ENCODE assay signal across 12 cellular contexts in genomic region chr3:189267981-189268613, GRCh38.
DNase-seq lines count a peak whose midpoint lies in the region; ATAC-seq and TF ChIP-seq lines count a peak whose summit lies in the region.
"Had no signal": no experiment of that assay in that cellular context is flagged by ENCODE, and none has a peak within 500 bp of the region (broad histone marks: within the 10 kb centered on the region; RNA-seq: fewer than 3 reads in every experiment).

No MANE protein-coding gene starts in this region.

- H3K9me3 ChIP-seq in HEK293 (ENCODE audit: control insufficient read depth, insufficient read depth, low read depth, low read length): no peaks in the 10 kb centered on the region

- TF ChIP-seq CTCF in HEK293 (tag by site-specific recombination; IDR thresholded peaks at IDR 0.05): no peak

- H3K27ac ChIP-seq in HEK293 (ENCODE audit: extremely low read depth, low read depth, low read length): no peak overlapping the region

- ATAC-seq in GM21423 (IDR thresholded peaks at IDR 0.05; ENCODE audit: unreplicated experiment): no peak
- ATAC-seq: K562 had no signal

- CTCF ChIA-PET in HEK293 (lab: Yijun Ruan, JAX): interaction anchor here (0.6 to 4.0 kb wide), 6 partner anchors 9 to 1429 kb away, joined by 3 to 29 read pairs (median 3); no protein-coding TSS in a partner anchor

- no peak overlapping the region for H3K4me3 ChIP-seq in HEK293 (ENCODE audit: low read depth, low read length)
- H3K4me3 ChIP-seq: K562 had no signal

- DNase-seq in AG20443 (ENCODE audit: low spot score) (peak; percentile 30), T1000 (lab: John Stamatoyannopoulos, UW) (peak; percentile 11), kidney glomerular epithelial cell (lab: John Stamatoyannopoulos, UW) (peak; percentile 50), SHP77 (lab: John Stamatoyannopoulos, UW) (no peak), medulla oblongata (ENCODE audit: extremely low spot score) (no peak)
- no peak for DNase-seq in activated naive CD4-positive, alpha-beta T cell treated with anti-CD3 and anti-CD28 coated beads, Interleukin-2, amount 50 U/mL, for 16 hours
- DNase-seq: activated gamma-delta T cell treated with Interleukin-2 at 50 U/mL for 16 hours, GOT3, nucleus accumbens had no signal

- no peaks in the 10 kb centered on the region for H3K36me3 ChIP-seq in HEK293 (ENCODE audit: control insufficient read depth in 2 of 2, insufficient read depth in 1 of 2, low read length in 2 of 2)

- POLR2A ChIA-PET in HEK293 (lab: Yijun Ruan, JAX): no interaction called here

- no peaks in the 10 kb centered on the region for H3K4me1 ChIP-seq in HEK293 (ENCODE audit: control insufficient read depth, insufficient read depth, low read length)

TF ChIP-seq in HEK293, 187 proteins besides CTCF, POLR2A, EP300 and RAD21:
- TF ChIP-seq ZNF549 (tag by site-specific recombination; IDR thresholded peaks at IDR 0.05): peak; percentile 81
- no peak for TF ChIP-seq ZNF664 (tag by site-specific recombination; IDR thresholded peaks at IDR 0.05)
- no peak for TF ChIP-seq MYNN (tag by site-specific recombination; IDR thresholded peaks at IDR 0.05; ENCODE audit: borderline replicate concordance)
- TF ChIP-seq, protein P1, sequence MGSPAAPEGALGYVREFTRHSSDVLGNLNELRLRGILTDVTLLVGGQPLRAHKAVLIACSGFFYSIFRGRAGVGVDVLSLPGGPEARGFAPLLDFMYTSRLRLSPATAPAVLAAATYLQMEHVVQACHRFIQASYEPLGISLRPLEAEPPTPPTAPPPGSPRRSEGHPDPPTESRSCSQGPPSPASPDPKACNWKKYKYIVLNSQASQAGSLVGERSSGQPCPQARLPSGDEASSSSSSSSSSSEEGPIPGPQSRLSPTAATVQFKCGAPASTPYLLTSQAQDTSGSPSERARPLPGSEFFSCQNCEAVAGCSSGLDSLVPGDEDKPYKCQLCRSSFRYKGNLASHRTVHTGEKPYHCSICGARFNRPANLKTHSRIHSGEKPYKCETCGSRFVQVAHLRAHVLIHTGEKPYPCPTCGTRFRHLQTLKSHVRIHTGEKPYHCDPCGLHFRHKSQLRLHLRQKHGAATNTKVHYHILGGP (tag by site-specific recombination; IDR thresholded peaks at IDR 0.05): no peak
- no peak for TF ChIP-seq ZNF10 (tag by site-specific recombination; IDR thresholded peaks at IDR 0.05)
- TF ChIP-seq KLF8 (tag by site-specific recombination; IDR thresholded peaks at IDR 0.05): no peak
- TF ChIP-seq ZNF121 (tag by site-specific recombination; IDR thresholded peaks at IDR 0.05): no peak
- no peak for TF ChIP-seq ZNF221 (tag by site-specific recombination; IDR thresholded peaks at IDR 0.05; ENCODE audit: borderline replicate concordance)
- TF ChIP-seq ZNF302 (tag by site-specific recombination; IDR thresholded peaks at IDR 0.05; ENCODE audit: low read depth): no peak
- peak; percentile 14 for TF ChIP-seq ZNF654 (tag by site-specific recombination; IDR thresholded peaks at IDR 0.05; ENCODE audit: low read depth)
- TF ChIP-seq ZNF747 (tag by site-specific recombination; IDR thresholded peaks at IDR 0.05): no peak
- TF ChIP-seq, protein P2, sequence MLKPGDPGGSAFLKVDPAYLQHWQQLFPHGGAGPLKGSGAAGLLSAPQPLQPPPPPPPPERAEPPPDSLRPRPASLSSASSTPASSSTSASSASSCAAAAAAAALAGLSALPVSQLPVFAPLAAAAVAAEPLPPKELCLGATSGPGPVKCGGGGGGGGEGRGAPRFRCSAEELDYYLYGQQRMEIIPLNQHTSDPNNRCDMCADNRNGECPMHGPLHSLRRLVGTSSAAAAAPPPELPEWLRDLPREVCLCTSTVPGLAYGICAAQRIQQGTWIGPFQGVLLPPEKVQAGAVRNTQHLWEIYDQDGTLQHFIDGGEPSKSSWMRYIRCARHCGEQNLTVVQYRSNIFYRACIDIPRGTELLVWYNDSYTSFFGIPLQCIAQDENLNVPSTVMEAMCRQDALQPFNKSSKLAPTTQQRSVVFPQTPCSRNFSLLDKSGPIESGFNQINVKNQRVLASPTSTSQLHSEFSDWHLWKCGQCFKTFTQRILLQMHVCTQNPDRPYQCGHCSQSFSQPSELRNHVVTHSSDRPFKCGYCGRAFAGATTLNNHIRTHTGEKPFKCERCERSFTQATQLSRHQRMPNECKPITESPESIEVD (tag by site-specific recombination; IDR thresholded peaks at IDR 0.05): no peak
- TF ChIP-seq HOXD13 (CRISPR knock-in tag; IDR thresholded peaks at IDR 0.05; ENCODE audit: borderline replicate concordance): no peak
- no peak for TF ChIP-seq ZSCAN16 (tag by site-specific recombination; IDR thresholded peaks at IDR 0.05)
- TF ChIP-seq, protein P3, sequence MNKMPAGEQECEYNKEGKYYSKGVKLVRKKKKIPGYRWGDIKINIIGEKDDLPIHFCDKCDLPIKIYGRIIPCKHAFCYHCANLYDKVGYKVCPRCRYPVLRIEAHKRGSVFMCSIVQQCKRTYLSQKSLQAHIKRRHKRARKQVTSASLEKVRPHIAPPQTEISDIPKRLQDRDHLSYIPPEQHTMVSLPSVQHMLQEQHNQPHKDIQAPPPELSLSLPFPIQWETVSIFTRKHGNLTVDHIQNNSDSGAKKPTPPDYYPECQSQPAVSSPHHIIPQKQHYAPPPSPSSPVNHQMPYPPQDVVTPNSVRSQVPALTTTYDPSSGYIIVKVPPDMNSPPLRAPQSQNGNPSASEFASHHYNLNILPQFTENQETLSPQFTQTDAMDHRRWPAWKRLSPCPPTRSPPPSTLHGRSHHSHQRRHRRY (tag by site-specific recombination; IDR thresholded peaks at IDR 0.05): no peak
- TF ChIP-seq ZNF776 (tag by site-specific recombination; IDR thresholded peaks at IDR 0.05; ENCODE audit: borderline replicate concordance): no peak
- TF ChIP-seq ZNF350 (tag by site-specific recombination; IDR thresholded peaks at IDR 0.05): no peak

Comparison
In these comparisons a context has a peak if more than half of its experiments do, and no peak if none do; other contexts are left out.
1. DNase-seq: peak in AG20443 (single experiment), T1000 (single experiment) and kidney glomerular epithelial cell (single experiment); none in SHP77 (0 of 2), activated naive CD4-positive, alpha-beta T cell treated with anti-CD3 and anti-CD28 coated beads, Interleukin-2, amount 50 U/mL, for 16 hours (single experiment) and medulla oblongata (single experiment).